In the genomic region with DNA sequence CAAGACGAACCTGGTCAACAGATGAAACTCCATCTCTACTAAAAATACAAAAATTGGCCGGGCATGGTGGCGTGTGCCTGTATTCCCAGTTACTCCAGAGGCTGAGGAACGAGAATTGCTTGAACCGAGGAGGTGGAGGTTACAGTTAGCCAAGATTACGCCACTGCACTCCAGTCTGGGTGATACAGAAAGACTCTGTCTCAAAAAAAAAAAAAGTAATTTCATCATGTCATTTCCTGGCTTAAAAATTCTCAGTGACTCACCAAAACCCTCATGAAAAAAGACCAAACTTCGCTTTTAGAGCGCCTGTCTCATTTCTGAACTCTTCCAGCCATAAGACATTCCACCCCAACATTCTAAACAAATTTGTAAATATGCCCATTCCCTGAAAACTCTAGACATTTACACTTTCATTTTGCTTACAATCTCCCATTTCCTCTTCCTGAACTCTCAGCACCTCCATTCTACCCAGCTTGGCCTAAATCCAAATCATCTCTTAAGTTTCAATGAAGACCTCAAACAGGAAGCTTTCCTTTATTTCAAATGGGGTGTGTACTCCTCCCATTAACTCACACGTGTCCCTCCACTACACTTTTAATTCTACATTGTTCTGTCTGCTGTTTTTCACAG, we compare ENCODE assay signal across 8 cellular contexts. TPM values are rescaled to one million over a fixed set of nuclear protein-coding genes. Genes with fewer than 3 reads are reported as not detected.
DNase-seq lines count a peak whose midpoint lies in the region; ATAC-seq, FAIRE-seq and TF ChIP-seq lines count a peak whose summit lies in the region.

No MANE protein-coding gene starts in this region.

- RAD21 ChIA-PET in HCT116 (lab: Charles Lee; ENCODE audit: low non-redundant PET in 1 of 2, low total read pairs in 2 of 2, uncharacterized antibody in 2 of 2, unreplicated experiment in 2 of 2) = no interaction called here

- peak overlapping the region; percentile 70 to 80 for H3K27ac ChIP-seq in A549
- no peak overlapping the region for H3K27ac ChIP-seq in HCT116 (ENCODE audit: low read depth, low read length)
- H3K27ac ChIP-seq in heart left ventricle = peak overlapping the region in 11 of 12 donors; percentile 18 to 85 (median 64)
- peak overlapping the region; percentile 67 for H3K27ac ChIP-seq in vagina

- H3K36me3 ChIP-seq in HCT116 (ENCODE audit: control insufficient read depth in 1 of 2, insufficient read depth in 2 of 2, low read length in 2 of 2) (no peaks in the 10 kb centered on the region), heart left ventricle (no peaks in the 10 kb centered on the region), vagina (no peaks in the 10 kb centered on the region)

- CTCF ChIA-PET in A549 (lab: Yijun Ruan, JAX) (interaction anchor here (0.9 kb wide), 1 partner anchor 121 kb away, joined by 3 read pairs; no protein-coding TSS in a partner anchor), HCT116 (lab: Charles Lee) (no interaction called here)

- no TSS peak for BruUV-seq in HCT116 (replicated peaks; lab: Mats Ljungman, UMichigan)

- H2AFZ ChIP-seq in HCT116 (ENCODE audit: low read depth, low read length, poor library complexity, severe bottlenecking) = peak overlapping the region; percentile 37

- ATAC-seq in A549 (peak; percentile 7 to 52; a peak in 3 of 6 replicates), HCT116 (no peak), heart left ventricle (peak; percentile 39 to 88 (median 70)), GM21515 (IDR thresholded peaks at IDR 0.05; ENCODE audit: unreplicated experiment) (no peak)

- no peaks in the 10 kb centered on the region for H4K20me1 ChIP-seq in HCT116 (ENCODE audit: insufficient read depth)

- H3K4me1 ChIP-seq in A549 (peaks cover 41% of the 10 kb centered on the region), HCT116 (ENCODE audit: control insufficient read depth in 1 of 2, insufficient read depth in 2 of 2, low read length in 2 of 2) (peaks cover 0 to 26% of the 10 kb centered on the region in 2 experiments; a peak in 2 of 4 replicates), heart left ventricle (peaks cover 0 to 21% (median 6%) of the 10 kb centered on the region in 12 donors), vagina (peaks cover 10% of the 10 kb centered on the region)

- TF ChIP-seq POLR2A in A549 (IDR thresholded peaks at IDR 0.05; ENCODE audit: low read length) (no peak), HCT116 (IDR thresholded peaks at IDR 0.05; ENCODE audit: borderline replicate concordance, extremely low read depth, insufficient read depth, insufficient read length) (no peak), heart left ventricle (IDR thresholded peaks at IDR 0.05) (no peak), vagina (IDR thresholded peaks at IDR 0.05) (no peak)

- 55% methylated on average over 9 of the region's 9 CpGs for WGBS in A549 (ENCODE audit: missing lambda C conversion rate)
- WGBS in heart left ventricle, 4 donors = 42 to 57% (median 48%) methylated on average over 9 of the region's 9 CpGs

- in situ Hi-C loops in G401 (cut with HindIII; ENCODE audit: low sequenced_read_pairs) = no loop called here

- no peaks in the 10 kb centered on the region for H3K27me3 ChIP-seq in HCT116 (ENCODE audit: insufficient read depth, low read length)
- H3K27me3 ChIP-seq in heart left ventricle = no peaks in the 10 kb centered on the region
- H3K27me3 ChIP-seq in vagina = no peaks in the 10 kb centered on the region

- no peak overlapping the region for H3K4me3 ChIP-seq in A549
- no peak overlapping the region for H3K4me3 ChIP-seq in HCT116 (replicated peaks in 1 of 2; ENCODE audit: low read depth in 1 of 2, low read length in 2 of 2)
- H3K4me3 ChIP-seq in heart left ventricle = peak overlapping the region in 4 of 12 donors; percentile 1 to 28 (median 17)
- peak overlapping the region in 1 of 2 donors; percentile 7 for H3K4me3 ChIP-seq in vagina

- POLR2A ChIA-PET in A549 (lab: Yijun Ruan, JAX) (no interaction called here), HCT116 (lab: Charles Lee) (no interaction called here)

- H3K4me2 ChIP-seq in A549 = peak overlapping the region; percentile 69
- peak overlapping the region; percentile 27 for H3K4me2 ChIP-seq in HCT116 (ENCODE audit: low read length)

- TF ChIP-seq CTCF in A549 (IDR thresholded peaks at IDR 0.05) = no peak
- TF ChIP-seq CTCF in HCT116 (IDR thresholded peaks at IDR 0.05 in 2 of 3, conservative IDR thresholded peaks at IDR 0.05 in 1 of 3; ENCODE audit: borderline replicate concordance in 1 of 3, insufficient read depth in 1 of 3, low read depth in 2 of 3, low read length in 2 of 3) = no peak
- TF ChIP-seq CTCF in heart left ventricle (IDR thresholded peaks at IDR 0.05) = no peak
- no peak for TF ChIP-seq CTCF in vagina (IDR thresholded peaks at IDR 0.05)

- intact Hi-C loops in HCT116 (cut with micrococcal nuclease) = no loop called here
- intact Hi-C loops in heart left ventricle (cut with DNase I) = no loop called here
- intact Hi-C loops in vagina (cut with DNase I) = no loop called here

- no peak; a peak in 1 of 5 replicates for TF ChIP-seq EP300 in A549 (IDR thresholded peaks at IDR 0.05)

- H3K9me2 ChIP-seq in HCT116 (ENCODE audit: insufficient read depth) = no peaks in the 10 kb centered on the region

- no peak overlapping the region for H3K9ac ChIP-seq in HCT116 (ENCODE audit: low read length)

- TF ChIP-seq RAD21 in A549 (conservative IDR thresholded peaks at IDR 0.05 in 1 of 2, IDR thresholded peaks at IDR 0.05 in 1 of 2) (no peak), HCT116 (IDR thresholded peaks at IDR 0.05; ENCODE audit: low read depth) (no peak)

- FAIRE-seq in A549 (lab: Jason Lieb, UNC) = no peak

- DNase-seq in A549 (ENCODE audit: low read depth in 1 of 2, low spot score in 1 of 2) = peak; percentile 10 to 62
- no peak for DNase-seq in HCT116 (ENCODE audit: low read depth, low spot score)
- DNase-seq in activated CD4-positive, alpha-beta T cell treated with anti-CD3 and anti-CD28 coated beads, Interleukin-2, amount 50 U/mL, for 48 hours = peak; percentile 5
- peak in 2 of 5 donors; percentile 29 to 52 for DNase-seq in heart left ventricle
- no peak for DNase-seq in vagina (ENCODE audit: extremely low spot score in 2 of 2)
- no peak for DNase-seq in OCI-M2 (lab: John Stamatoyannopoulos, UW; ENCODE audit: unreplicated experiment)
- DNase-seq in G401 (ENCODE audit: low spot score) = no peak

- H3K79me2 ChIP-seq in HCT116 (ENCODE audit: insufficient read depth, low read length) = no peaks in the 10 kb centered on the region

- H3K9me3 ChIP-seq in A549 (no peaks in the 10 kb centered on the region), HCT116 (ENCODE audit: control insufficient read depth in 1 of 2, insufficient read depth in 1 of 2, low read depth in 1 of 2, low read length in 2 of 2) (no peaks in the 10 kb centered on the region), heart left ventricle (peaks cover 0 to under 1% (median 0%) of the 10 kb centered on the region in 12 donors), vagina (no peaks in the 10 kb centered on the region)

TF ChIP-seq in A549, 52 proteins besides CTCF, POLR2A, EP300 and RAD21 (continues in another document):
- TF ChIP-seq RFX5 (IDR thresholded peaks at IDR 0.05) = no peak
- peak; percentile 48; the same call in 1 of the 2 replicates for TF ChIP-seq FOSL2 (IDR thresholded peaks at IDR 0.05)
- peak; percentile 71 for TF ChIP-seq FOSL2 (CRISPR knock-in tag; IDR thresholded peaks at IDR 0.05)
- no peak for TF ChIP-seq TP53 (CRISPR knock-in tag; IDR thresholded peaks at IDR 0.05)
- no peak for TF ChIP-seq CHD2 (IDR thresholded peaks at IDR 0.05; ENCODE audit: low read length, partially characterized antibody)
- peak; percentile 28 to 49; a peak in 2 of 4 replicates for TF ChIP-seq CEBPB (IDR thresholded peaks at IDR 0.05)
- TF ChIP-seq ZSCAN20 (CRISPR knock-in tag; IDR thresholded peaks at IDR 0.05) = no peak

TF ChIP-seq in HCT116, 20 proteins besides CTCF, POLR2A, EP300 and RAD21:
- TF ChIP-seq CEBPB (IDR thresholded peaks at IDR 0.05; ENCODE audit: low read depth) (peak; percentile 67), CBX3 (IDR thresholded peaks at IDR 0.05; ENCODE audit: low read depth) (0 out of 2 replicates have a peak, but pooled peaks have one; percentile 25), EZH2 (IDR thresholded peaks at IDR 0.05) (no peak), FOSL1 (IDR thresholded peaks at IDR 0.05; ENCODE audit: low read depth) (0 out of 2 replicates have a peak, but pooled peaks have one; percentile 26), SP1 (IDR thresholded peaks at IDR 0.05; ENCODE audit: low read depth) (peak; percentile 15; the same call in 1 of the 2 replicates), JUND (IDR thresholded peaks at IDR 0.05) (no peak; the same call in 1 of the 2 replicates)
TF ChIP-seq in HCT116: peak in this region for 4.

RNA-seq across cellular contexts. Expression of a gene that starts 50.5 kb away (rescaled TPM):
- polyA plus RNA-seq in A549 (2011; rRNA removed) (96.3 and 139 TPM in 2 replicates), A549 (2017; fragmentation: RNase III; extraction: RNeasy Plus Mini Kit Qiagen cat#74134 plus additional on column Dnase treatment) (50.3 to 61.6 TPM (median 55.4 TPM) in 3 replicates), heart left ventricle (10 to 100 TPM; 21.1 to 25.1 TPM)
- polyA plus RNA-seq in A549 (2012; cell fraction: cytosol; rRNA removed) = 24.3 and 30.1 TPM in 2 replicates
- polyA plus RNA-seq in A549 (2012; cell fraction: nucleus; rRNA removed) = 52.6 and 74.8 TPM in 2 replicates
- 154 and 163 TPM in 2 replicates for polyA minus RNA-seq in A549 (2011; rRNA and poly(A)+ RNA removed)
- total RNA-seq in HCT116 (2021; ENCODE audit: unreplicated experiment) (154 TPM), heart left ventricle (100 to 1,000 TPM in 1 of 9 donors, 10 to 100 TPM in 8; 41.6 to 107 (median 62.5) TPM), vagina (86.4 TPM)
- polyA plus RNA-seq in HCT116 (2012) = 64.1 and 72.8 TPM in 2 replicates
- 18.0 and 33.4 TPM in 2 replicates for total RNA-seq in G401 (2014; rRNA removed; shearing (Covaris generic))

Comparison
In these comparisons a context has a peak if more than half of its experiments do, and no peak if none do; other contexts are left out.
1. ATAC-seq: peak in A549 (2 of 2) and heart left ventricle (4 of 4); none in HCT116 (single experiment) and GM21515 (single experiment).
2. DNase-seq: peak in A549 (2 of 2) and activated CD4-positive, alpha-beta T cell treated with anti-CD3 and anti-CD28 coated beads, Interleukin-2, amount 50 U/mL, for 48 hours (2 of 2); none in HCT116 (single experiment), vagina (0 of 2), OCI-M2 (single experiment) and G401 (single experiment).